9 cellular contexts compared by ENCODE assay signal in the genomic region with DNA sequence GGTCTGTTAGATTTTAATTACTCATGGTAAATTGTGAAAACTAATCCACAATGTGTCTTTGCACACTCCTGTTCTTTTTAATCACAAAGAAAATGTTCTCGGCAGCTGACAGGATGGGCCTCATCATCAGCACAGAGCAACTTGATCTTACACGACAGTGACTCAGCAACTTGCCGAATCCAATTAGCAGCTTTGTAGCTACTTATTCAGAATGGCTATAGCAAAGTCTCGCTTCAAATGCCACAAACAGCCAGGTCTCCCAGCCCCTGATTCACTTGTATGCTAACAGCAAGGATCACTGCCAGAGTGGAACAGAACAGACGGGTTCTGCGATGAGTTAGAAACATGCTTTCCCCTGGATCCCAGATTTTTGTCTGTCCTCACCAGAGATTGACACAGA.
DNase-seq lines count a peak whose midpoint lies in the region; ATAC-seq, FAIRE-seq and TF ChIP-seq lines count a peak whose summit lies in the region.
"Had no signal": no experiment of that assay in that cellular context is flagged by ENCODE, and none has a peak within 500 bp of the region (broad histone marks: within the 10 kb centered on the region; RNA-seq: fewer than 3 reads in every experiment).

No MANE protein-coding gene starts in this region.

- TF ChIP-seq POLR2A in GM12892 (IDR thresholded peaks at IDR 0.05; ENCODE audit: low read depth, low read length) = no peak

- peak; percentile 66 for DNase-seq in HT1080 (ENCODE audit: low read depth)
- no peak for DNase-seq in T-helper 17 cell
- no peak for DNase-seq in glutamatergic neuron
- peak; percentile 80 for DNase-seq in renal cortical epithelial cell (ENCODE audit: low read depth)
- no peak for DNase-seq in activated CD8-positive, alpha-beta memory T cell treated with anti-CD3 and anti-CD28 coated beads, Interleukin-2, amount 10 ng/mL, durations not matched to agents 7 days and 5 days
- no peak for DNase-seq in GM12892 (ENCODE audit: insufficient read length)
- DNase-seq in OCI-M2 (lab: John Stamatoyannopoulos, UW; ENCODE audit: unreplicated experiment) = no peak
- DNase-seq: immature natural killer cell had no signal

- CTCF ChIA-PET in activated CD8-positive, alpha-beta memory T cell treated with anti-CD3 and anti-CD28 coated beads, Interleukin-2, amount 10 ng/mL, durations not matched to agents 7 days and 5 days (lab: Charles Lee) = no interaction called here

- H3K36me3 Mint-ChIP-seq in T-helper 17 cell (ENCODE audit: low read depth) (peaks cover 12% of the 10 kb centered on the region), glutamatergic neuron (ENCODE audit: unreplicated experiment) (peaks cover 25% of the 10 kb centered on the region)
- peaks cover 23% of the 10 kb centered on the region for H3K36me3 Mint-ChIP-seq in activated CD8-positive, alpha-beta memory T cell treated with anti-CD3 and anti-CD28 coated beads, Interleukin-2, amount 10 ng/mL, durations not matched to agents 7 days and 5 days

- no peak for FAIRE-seq in GM12892 (lab: Jason Lieb, UNC)

- H3K4me3 Mint-ChIP-seq in T-helper 17 cell = no peak overlapping the region
- no peak overlapping the region for H3K4me3 Mint-ChIP-seq in glutamatergic neuron (ENCODE audit: unreplicated experiment)
- no peak overlapping the region for H3K4me3 Mint-ChIP-seq in activated CD8-positive, alpha-beta memory T cell treated with anti-CD3 and anti-CD28 coated beads, Interleukin-2, amount 10 ng/mL, durations not matched to agents 7 days and 5 days
- H3K4me3 Mint-ChIP-seq: immature natural killer cell had no signal

- ATAC-seq in T-helper 17 cell (no peak), HG03571 (IDR thresholded peaks at IDR 0.05; ENCODE audit: unreplicated experiment) (no peak)
- no peak for ATAC-seq in activated CD8-positive, alpha-beta memory T cell treated with anti-CD3 and anti-CD28 coated beads, Interleukin-2, amount 10 ng/mL, durations not matched to agents 7 days and 5 days

- H3K27me3 Mint-ChIP-seq in T-helper 17 cell (no peaks in the 10 kb centered on the region), glutamatergic neuron (ENCODE audit: unreplicated experiment) (peaks cover 6% of the 10 kb centered on the region)
- no peaks in the 10 kb centered on the region for H3K27me3 Mint-ChIP-seq in activated CD8-positive, alpha-beta memory T cell treated with anti-CD3 and anti-CD28 coated beads, Interleukin-2, amount 10 ng/mL, durations not matched to agents 7 days and 5 days

- no peak for TF ChIP-seq CTCF in glutamatergic neuron (IDR thresholded peaks at IDR 0.05; ENCODE audit: partially characterized antibody, unreplicated experiment)

- H3K4me1 Mint-ChIP-seq in T-helper 17 cell (no peaks in the 10 kb centered on the region), glutamatergic neuron (ENCODE audit: low read depth, unreplicated experiment) (peaks cover 16% of the 10 kb centered on the region)
- H3K4me1 Mint-ChIP-seq in activated CD8-positive, alpha-beta memory T cell treated with anti-CD3 and anti-CD28 coated beads, Interleukin-2, amount 10 ng/mL, durations not matched to agents 7 days and 5 days = no peaks in the 10 kb centered on the region
- H3K4me1 Mint-ChIP-seq: immature natural killer cell had no signal

- H3K9me3 ChIP-seq in T-helper 17 cell (ENCODE audit: control insufficient read depth, low read length, poor library complexity, severe bottlenecking) = peaks cover 5% of the 10 kb centered on the region

- peaks cover 18% of the 10 kb centered on the region for H3K9me3 Mint-ChIP-seq in glutamatergic neuron (ENCODE audit: unreplicated experiment)
- peaks cover 10% of the 10 kb centered on the region for H3K9me3 Mint-ChIP-seq in activated CD8-positive, alpha-beta memory T cell treated with anti-CD3 and anti-CD28 coated beads, Interleukin-2, amount 10 ng/mL, durations not matched to agents 7 days and 5 days (ENCODE audit: low read depth)

- H3K27ac Mint-ChIP-seq in T-helper 17 cell = peak overlapping the region; percentile 2
- peak overlapping the region; percentile 53 for H3K27ac Mint-ChIP-seq in glutamatergic neuron (ENCODE audit: unreplicated experiment)
- H3K27ac Mint-ChIP-seq in activated CD8-positive, alpha-beta memory T cell treated with anti-CD3 and anti-CD28 coated beads, Interleukin-2, amount 10 ng/mL, durations not matched to agents 7 days and 5 days = no peak overlapping the region

Comparison
In these comparisons a context has a peak if more than half of its experiments do, and no peak if none do; other contexts are left out.
1. DNase-seq: peak in HT1080 (single experiment) and renal cortical epithelial cell (single experiment); none in T-helper 17 cell (0 of 3), glutamatergic neuron (single experiment), activated CD8-positive, alpha-beta memory T cell treated with anti-CD3 and anti-CD28 coated beads, Interleukin-2, amount 10 ng/mL, durations not matched to agents 7 days and 5 days (single experiment), GM12892 (single experiment) and OCI-M2 (single experiment).